In the genomic region with DNA sequence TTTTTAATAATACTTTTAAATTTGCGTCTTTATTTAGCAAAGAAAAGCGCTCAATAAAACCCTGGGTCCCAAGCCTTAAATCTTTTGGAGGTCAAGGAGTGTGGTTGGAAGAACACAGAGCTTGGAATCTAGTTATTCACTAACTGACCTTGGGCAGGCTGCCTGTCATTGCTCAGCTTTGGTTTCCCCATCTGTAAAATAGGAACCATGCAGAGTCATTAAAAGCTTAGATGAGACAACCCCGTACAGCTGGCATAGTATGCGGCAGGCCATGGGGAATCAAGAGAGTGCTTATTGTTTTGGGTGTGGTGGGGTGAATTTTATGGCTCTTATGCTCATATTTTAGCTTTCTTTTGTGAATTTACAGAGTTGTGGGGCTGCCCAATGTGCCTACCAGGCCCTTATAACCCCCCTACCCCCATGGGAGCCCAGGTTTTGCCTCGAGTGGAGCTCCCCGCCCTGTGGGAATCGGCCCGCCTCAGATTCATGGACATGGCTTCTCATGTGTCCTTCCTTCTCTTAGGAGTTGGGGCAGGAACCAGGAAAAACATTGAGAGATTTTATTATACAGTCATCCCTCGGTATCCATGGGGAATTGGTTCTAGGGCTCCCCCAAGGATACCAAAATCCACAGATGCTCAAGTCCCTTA, we compare ENCODE assay signal across 23 cellular contexts.
DNase-seq lines count a peak whose midpoint lies in the region; ATAC-seq and TF ChIP-seq lines count a peak whose summit lies in the region.
"Had no signal": no experiment of that assay in that cellular context is flagged by ENCODE, and none has a peak within 500 bp of the region (broad histone marks: within the 10 kb centered on the region; RNA-seq: fewer than 3 reads in every experiment).

No MANE protein-coding gene starts in this region.

- ATAC-seq in DND-41 (ENCODE audit: insufficient read depth, low read depth) (no peak), left colon (peak; percentile 56), HG03045 (IDR thresholded peaks at IDR 0.05; ENCODE audit: unreplicated experiment) (no peak), lower lobe of right lung (no peak)
- ATAC-seq: activated CD8-positive, alpha-beta memory T cell treated with anti-CD3 and anti-CD28 coated beads, Interleukin-2, amount 10 ng/mL, durations not matched to agents 7 days and 5 days; HCT116; HepG2; natural killer cell treated with Interleukin-12 subunit alpha and Interleukin-12 subunit beta and Interleukin-15 and Interleukin-18, amount 100 ng/mL, for 72 hours had no signal

- no peaks in the 10 kb centered on the region for H3K79me2 ChIP-seq in DND-41 (ENCODE audit: insufficient read depth, low read length)

- peaks cover 46% of the 10 kb centered on the region for H3K4me1 ChIP-seq in DND-41 (ENCODE audit: insufficient read depth, low read length)
- peaks cover 23% of the 10 kb centered on the region for H3K4me1 ChIP-seq in testis
- H3K4me1 ChIP-seq in lower lobe of right lung: peaks cover 5% of the 10 kb centered on the region

- no peak overlapping the region for H3K4me2 ChIP-seq in DND-41 (ENCODE audit: insufficient read depth, low read length)
- H3K4me2 ChIP-seq: BLaER1 had no signal

- intact Hi-C loops in left colon (cut with DNase I, micrococcal nuclease) (no loop called here), testis (cut with DNase I; ENCODE audit: low total_unique reads) (no loop called here), lower lobe of right lung (cut with DNase I) (no loop called here)

- peaks cover 40% of the 10 kb centered on the region for H3K36me3 ChIP-seq in DND-41 (ENCODE audit: insufficient read depth, low read length)
- no peaks in the 10 kb centered on the region for H3K36me3 ChIP-seq in testis (ENCODE audit: low read depth, missing control alignments)
- H3K36me3 ChIP-seq in lower lobe of right lung: peaks cover 29% of the 10 kb centered on the region
- peaks cover 11% of the 10 kb centered on the region for H3K36me3 ChIP-seq in WERI-Rb-1

- H4K20me1 ChIP-seq in DND-41 (ENCODE audit: insufficient read depth, low read length): no peaks in the 10 kb centered on the region

- TF ChIP-seq POLR2A in testis (IDR thresholded peaks at IDR 0.05): no peak

- H3K27ac ChIP-seq in DND-41 (ENCODE audit: low read length) (peak overlapping the region; percentile 20; the same call in 1 of the 2 replicates), testis (peak overlapping the region in 1 of 2 donors; percentile 22), lower lobe of right lung (no peak overlapping the region), WERI-Rb-1 (no peak overlapping the region)
- H3K27ac ChIP-seq: BLaER1 had no signal

- no peak overlapping the region for H2AFZ ChIP-seq in DND-41 (ENCODE audit: low read depth, low read length)

- H3K9me3 ChIP-seq in DND-41 (ENCODE audit: insufficient read depth, low read length, severe bottlenecking) (no peaks in the 10 kb centered on the region), testis (no peaks in the 10 kb centered on the region), lower lobe of right lung (no peaks in the 10 kb centered on the region), WERI-Rb-1 (ENCODE audit: severe bottlenecking) (no peaks in the 10 kb centered on the region)
- H3K9me3 ChIP-seq: BLaER1 had no signal

- DNase-seq in DND-41 (no peak), NCI-H446 treated with DMSO at 0.1 percent for 48 hours (lab: John Stamatoyannopoulos, UW) (peak; percentile 7), left colon (no peak), testis (peak; percentile 57), lower lobe of right lung (no peak), WERI-Rb-1 (no peak)
- DNase-seq: activated B cell treated with CpG ODN at 0.5 μM for 24 hours; activated CD4-positive, alpha-beta T cell treated with anti-CD3 and anti-CD28 coated beads, Interleukin-2, amount 50 U/mL, for 1 hour; activated CD8-positive, alpha-beta memory T cell treated with anti-CD3 and anti-CD28 coated beads, Interleukin-2, amount 10 ng/mL, durations not matched to agents 7 days and 5 days; activated naive CD4-positive, alpha-beta T cell treated with Interleukin-2 at 50 U/mL for 16 hours; activated T-cell treated with anti-CD3 and anti-CD28 coated beads, Interleukin-2, amount 50 U/mL, for 48 hours; DMS53; NCI-H1092; NCI-H187; OCI-M1; stimulated activated naive CD4-positive, alpha-beta T cell had no signal

- TF ChIP-seq CTCF in DND-41 (IDR thresholded peaks at IDR 0.05; ENCODE audit: borderline replicate concordance, extremely low read depth, low read length, poor library complexity, severe bottlenecking) (no peak), testis (IDR thresholded peaks at IDR 0.05) (no peak), lower lobe of right lung (IDR thresholded peaks at IDR 0.05) (no peak), WERI-Rb-1 (IDR thresholded peaks at IDR 0.05; ENCODE audit: low read depth, low read length) (no peak)

- H3K4me3 ChIP-seq in DND-41 (ENCODE audit: low read depth in 1 of 2, low read length in 2 of 2) (no peak overlapping the region), testis (no peak overlapping the region), lower lobe of right lung (no peak overlapping the region), WERI-Rb-1 (ENCODE audit: low read depth, low read length) (no peak overlapping the region)
- H3K4me3 ChIP-seq: BLaER1, dorsolateral prefrontal cortex, skin epidermis had no signal

- H3K27me3 ChIP-seq in DND-41 (ENCODE audit: insufficient read depth, low read length, poor library complexity) (no peaks in the 10 kb centered on the region), testis (no peaks in the 10 kb centered on the region), lower lobe of right lung (ENCODE audit: low read depth) (no peaks in the 10 kb centered on the region), WERI-Rb-1 (ENCODE audit: insufficient read depth, low read depth, severe bottlenecking) (no peaks in the 10 kb centered on the region)
- H3K27me3 ChIP-seq: BLaER1, dorsolateral prefrontal cortex had no signal

- H3K9ac ChIP-seq in DND-41 (ENCODE audit: low read depth, low read length): no peak overlapping the region
- H3K9ac ChIP-seq: BLaER1 had no signal

- WGBS in testis, 2 donors: 65 to 87% methylated on average over 9 of the region's 9 CpGs

Comparison
In these comparisons a context has a peak if more than half of its experiments do, and no peak if none do; other contexts are left out.
1. DNase-seq: peak in NCI-H446 treated with DMSO at 0.1 percent for 48 hours (single experiment) and testis (single experiment); none in DND-41 (single experiment), left colon (0 of 2), lower lobe of right lung (single experiment) and WERI-Rb-1 (single experiment).